8 cellular contexts compared by ENCODE assay signal in genomic region chr2:191049728-191050639, GRCh38. TPM values are rescaled to one million over a fixed set of nuclear protein-coding genes. Genes with fewer than 3 reads are reported as not detected.
A peak's percentile ranks its signal among the peaks of the same experiment; 100 is the strongest.
DNase-seq lines count a peak whose midpoint lies in the region; ATAC-seq, FAIRE-seq and TF ChIP-seq lines count a peak whose summit lies in the region.

No MANE protein-coding gene starts in this region.

- FAIRE-seq in frontal cortex (lab: Jason Lieb, UNC) = no peak

- H2AFZ ChIP-seq in fibroblast of lung (ENCODE audit: low read length) = no peak overlapping the region

- no peaks in the 10 kb centered on the region for H4K20me1 ChIP-seq in fibroblast of lung (ENCODE audit: control insufficient read depth, extremely low read depth, insufficient read depth, low read length)

- POLR2A ChIA-PET in BJ (lab: Charles Lee) = interaction anchor here (0.6 to 1.0 kb wide), 7 partner anchors 9 to 188 kb away, joined by 4 to 7 read pairs (median 5); no protein-coding TSS in a partner anchor

- no peak overlapping the region for H3K4me2 ChIP-seq in fibroblast of lung (ENCODE audit: extremely low read depth, insufficient read depth, low read length)

- CTCF ChIA-PET in BJ (lab: Yijun Ruan, JAX) = interaction anchor here (0.6 to 8.4 kb wide), 10 partner anchors 8 to 472 kb away, joined by 3 to 160 read pairs (median 8); partner anchors contain the start of gene STAT4

- no peaks in the 10 kb centered on the region for H3K9me3 ChIP-seq in fibroblast of lung (ENCODE audit: control insufficient read depth, insufficient read depth, low read depth, low read length)

- no peaks in the 10 kb centered on the region for H3K36me3 ChIP-seq in BJ (ENCODE audit: control insufficient read depth, insufficient read depth, low read length)
- no peaks in the 10 kb centered on the region for H3K36me3 ChIP-seq in fibroblast of lung (ENCODE audit: control insufficient read depth, insufficient read depth, low read length)

- H3K27ac ChIP-seq in fibroblast of lung (ENCODE audit: insufficient read depth, low read length) = peak overlapping the region; percentile 41

- peaks cover 15% of the 10 kb centered on the region for H3K4me1 ChIP-seq in fibroblast of lung (ENCODE audit: control insufficient read depth, extremely low read depth, insufficient read depth, low read length)

- DNase-seq in BJ (ENCODE audit: low read depth) = peak; percentile 78
- DNase-seq in LNCaP clone FGC (ENCODE audit: low read depth) = peak; percentile 67
- peak; percentile 41 to 74 for DNase-seq in fibroblast of lung (ENCODE audit: low read depth in 2 of 2)
- DNase-seq in frontal cortex (ENCODE audit: low spot score in 2 of 2) = no peak
- no peak for DNase-seq in NCI-H510A (lab: John Stamatoyannopoulos, UW)
- no peak for DNase-seq in T1000 (lab: John Stamatoyannopoulos, UW)

- H3K79me2 ChIP-seq in fibroblast of lung (ENCODE audit: control insufficient read depth, insufficient read depth, low read length) = no peaks in the 10 kb centered on the region

- H3K4me3 ChIP-seq in BJ (ENCODE audit: low read depth, low read length) (no peak overlapping the region), LNCaP clone FGC (ENCODE audit: low read depth, low read length) (no peak overlapping the region), fibroblast of lung (replicated peaks in 1 of 4; ENCODE audit: control extremely low read depth in 1 of 4, insufficient read depth in 1 of 4, low read depth in 3 of 4, low read length in 4 of 4) (no peak overlapping the region)

- TF ChIP-seq CTCF in BJ (IDR thresholded peaks at IDR 0.05; ENCODE audit: insufficient read depth, low read depth, low read length) (no peak), LNCaP clone FGC (IDR thresholded peaks at IDR 0.05; ENCODE audit: control insufficient read depth, extremely low read depth, insufficient read depth) (no peak), fibroblast of lung (conservative IDR thresholded peaks at IDR 0.05 in 1 of 2, IDR thresholded peaks at IDR 0.05 in 1 of 2; ENCODE audit: low read depth in 1 of 2, low read length in 2 of 2) (no peak)

- H3K27me3 ChIP-seq in BJ (ENCODE audit: control insufficient read depth, insufficient read depth, low read length) (no peaks in the 10 kb centered on the region), fibroblast of lung (ENCODE audit: control insufficient read depth, insufficient read depth, low read length) (no peaks in the 10 kb centered on the region)

- H3K9ac ChIP-seq in fibroblast of lung (ENCODE audit: insufficient read depth, low read length) = no peak overlapping the region

- ATAC-seq in GM21360 (IDR thresholded peaks at IDR 0.05; ENCODE audit: unreplicated experiment) (peak; percentile 73), GM19328 (IDR thresholded peaks at IDR 0.05; ENCODE audit: unreplicated experiment) (no peak)

RNA-seq across cellular contexts. Expression of gene STAT1, which starts 36.0 kb away (rescaled TPM):
- 166 and 180 TPM in 2 replicates for polyA plus RNA-seq in BJ (2011; rRNA removed)
- polyA minus RNA-seq in BJ (2011; rRNA and poly(A)+ RNA removed) = 115 and 169 TPM in 2 replicates
- total RNA-seq in fibroblast of lung = 101 and 128 TPM in 2 replicates
- polyA plus RNA-seq in fibroblast of lung = 98.2 and 171 TPM in 2 replicates
- polyA plus RNA-seq in fibroblast of lung (2012) = 80.8 and 140 TPM in 2 replicates
- polyA minus RNA-seq in fibroblast of lung (ENCODE audit: low replicate concordance) = 90.7 and 129 TPM in 2 replicates
- total RNA-seq in frontal cortex = 20.8 TPM

Comparison
In these comparisons a context has a peak if more than half of its experiments do, and no peak if none do; other contexts are left out.
1. DNase-seq: peak in BJ (single experiment), LNCaP clone FGC (single experiment) and fibroblast of lung (2 of 2); none in frontal cortex (0 of 2), NCI-H510A (single experiment) and T1000 (single experiment).